8 cellular contexts compared by ENCODE assay signal in genomic region chr5:176365663-176366574, GRCh38.
A peak's percentile ranks its signal among the peaks of the same experiment; 100 is the strongest.
DNase-seq lines count a peak whose midpoint lies in the region; ATAC-seq and TF ChIP-seq lines count a peak whose summit lies in the region.

No MANE protein-coding gene starts in this region.

- H3K27me3 Mint-ChIP-seq in central memory CD8-positive, alpha-beta T cell: no peaks in the 10 kb centered on the region

- H3K36me3 ChIP-seq in BLaER1 treated with 17β-estradiol and CSF1 and Interleukin-3, amounts not matched to agents 10 nM and 100 nM: peaks cover 0 to 34% (median 23%) of the 10 kb centered on the region in 11 experiments; a peak in 14 of 22 replicates

- peak overlapping the region; percentile 72 to 88 (median 82) for H3K9ac ChIP-seq in BLaER1 treated with 17β-estradiol and CSF1 and Interleukin-3, amounts not matched to agents 10 nM and 100 nM

- no peak for TF ChIP-seq CTCF in RWPE1 (conservative IDR thresholded peaks at IDR 0.05; ENCODE audit: low read depth)

- H3K9me3 ChIP-seq in BLaER1 treated with 17β-estradiol and CSF1 and Interleukin-3, amounts not matched to agents 10 nM and 100 nM (replicated peaks in 1 of 11): no peaks in the 10 kb centered on the region

- peak overlapping the region; percentile 64 for H3K27ac Mint-ChIP-seq in central memory CD8-positive, alpha-beta T cell (ENCODE audit: low read depth)

- H3K4me1 Mint-ChIP-seq in central memory CD8-positive, alpha-beta T cell: peaks cover 18% of the 10 kb centered on the region

- DNase-seq in RWPE1 (ENCODE audit: low spot score): peak; percentile 41
- no peak for DNase-seq in central memory CD8-positive, alpha-beta T cell (ENCODE audit: low spot score in 2 of 2)
- DNase-seq in kidney tubule cell (ENCODE audit: low spot score): peak; percentile 59
- DNase-seq in stimulated activated CD4-positive, alpha-beta T cell treated with anti-CD3 and anti-CD28 coated beads, Interleukin-15, amount 100 ng/mL, for 24 hours: peak; percentile 61
- DNase-seq in NCI-H1105 (lab: John Stamatoyannopoulos, UW): no peak

- H4K20me1 ChIP-seq in BLaER1 treated with 17β-estradiol and CSF1 and Interleukin-3, amounts not matched to agents 10 nM and 100 nM: peaks cover 0 to 17% (median under 1%) of the 10 kb centered on the region in 11 experiments; a peak in 5 of 22 replicates

- peak overlapping the region; percentile 79 for H3K4me3 Mint-ChIP-seq in central memory CD8-positive, alpha-beta T cell

- H3K4me1 ChIP-seq in BLaER1 treated with 17β-estradiol and CSF1 and Interleukin-3, amounts not matched to agents 10 nM and 100 nM: peaks cover 32 to 58% (median 50%) of the 10 kb centered on the region in 10 experiments

- CTCF ChIA-PET in RWPE1 (lab: Yijun Ruan, JAX): no interaction called here

- POLR2A ChIA-PET in RWPE1 (lab: Yijun Ruan, JAX; ENCODE audit: low non-redundant PET): no interaction called here

- H3K36me3 Mint-ChIP-seq in central memory CD8-positive, alpha-beta T cell (ENCODE audit: insufficient read depth): peaks cover 13% of the 10 kb centered on the region

- peak overlapping the region; percentile 70 to 86 (median 81) for H3K4me3 ChIP-seq in BLaER1 treated with 17β-estradiol and CSF1 and Interleukin-3, amounts not matched to agents 10 nM and 100 nM

- peak; percentile 5 for ATAC-seq in GM21528 (IDR thresholded peaks at IDR 0.05; ENCODE audit: low FRiP score, unreplicated experiment)
- no peak for ATAC-seq in central memory CD8-positive, alpha-beta T cell (replicated peaks; ENCODE audit: extremely low read depth, poor library complexity, severe bottlenecking)
- ATAC-seq in HG03280 (IDR thresholded peaks at IDR 0.05; ENCODE audit: unreplicated experiment): no peak

- H3K9me3 Mint-ChIP-seq in central memory CD8-positive, alpha-beta T cell: no peaks in the 10 kb centered on the region

- peak overlapping the region; percentile 42 to 84 (median 76); a peak in 21 of 22 replicates for H3K27ac ChIP-seq in BLaER1 treated with 17β-estradiol and CSF1 and Interleukin-3, amounts not matched to agents 10 nM and 100 nM
- H3K27ac ChIP-seq in RWPE1: peak overlapping the region; percentile 79

- peak overlapping the region; percentile 89 to 100 (median 97) for H3K4me2 ChIP-seq in BLaER1 treated with 17β-estradiol and CSF1 and Interleukin-3, amounts not matched to agents 10 nM and 100 nM

- H3K27me3 ChIP-seq in BLaER1 treated with 17β-estradiol and CSF1 and Interleukin-3, amounts not matched to agents 10 nM and 100 nM: peaks cover 10 to 37% (median 24%) of the 10 kb centered on the region in 11 experiments; a peak in 21 of 22 replicates

Comparison
In these comparisons a context has a peak if more than half of its experiments do, and no peak if none do; other contexts are left out.
1. DNase-seq: peak in RWPE1 (single experiment), kidney tubule cell (single experiment) and stimulated activated CD4-positive, alpha-beta T cell treated with anti-CD3 and anti-CD28 coated beads, Interleukin-15, amount 100 ng/mL, for 24 hours (single experiment); none in central memory CD8-positive, alpha-beta T cell (0 of 2) and NCI-H1105 (single experiment).